1 cellular context compared by ENCODE assay signal in the genomic region with DNA sequence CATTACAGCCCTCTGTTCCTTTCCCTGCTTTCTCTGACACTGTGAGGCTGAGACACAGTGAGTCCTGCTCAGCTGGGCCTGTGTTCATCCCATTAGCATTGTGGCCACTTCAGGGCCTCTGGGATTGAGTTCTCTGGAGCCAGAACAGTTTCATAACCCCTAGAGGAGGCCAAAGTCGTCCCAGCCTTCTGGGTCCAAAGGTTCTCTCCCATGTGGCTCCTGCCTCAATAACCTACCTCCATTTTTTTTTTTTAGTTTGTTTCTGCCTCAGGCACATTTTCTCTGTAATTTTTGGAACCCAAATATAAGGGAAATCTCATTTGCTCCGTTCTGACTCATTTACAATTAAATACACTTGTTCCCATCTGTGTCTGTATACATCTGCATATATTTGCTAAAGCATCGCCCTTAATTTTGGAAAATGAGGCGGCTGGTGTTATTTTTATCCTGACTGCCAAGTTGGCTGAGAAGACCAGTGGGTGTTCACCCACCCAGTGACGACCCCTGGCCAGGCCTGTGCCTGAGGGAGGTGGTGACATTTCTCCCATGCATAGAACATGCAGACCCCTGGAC.
A peak's percentile ranks its signal among the peaks of the same experiment; 100 is the strongest.
TF ChIP-seq lines count a peak whose summit lies in the region.

No MANE protein-coding gene starts in this region.

TF ChIP-seq in HepG2, 621 proteins besides CTCF, POLR2A, EP300 and RAD21 (continued from another document and continues in another):
- TF ChIP-seq, protein P1, sequence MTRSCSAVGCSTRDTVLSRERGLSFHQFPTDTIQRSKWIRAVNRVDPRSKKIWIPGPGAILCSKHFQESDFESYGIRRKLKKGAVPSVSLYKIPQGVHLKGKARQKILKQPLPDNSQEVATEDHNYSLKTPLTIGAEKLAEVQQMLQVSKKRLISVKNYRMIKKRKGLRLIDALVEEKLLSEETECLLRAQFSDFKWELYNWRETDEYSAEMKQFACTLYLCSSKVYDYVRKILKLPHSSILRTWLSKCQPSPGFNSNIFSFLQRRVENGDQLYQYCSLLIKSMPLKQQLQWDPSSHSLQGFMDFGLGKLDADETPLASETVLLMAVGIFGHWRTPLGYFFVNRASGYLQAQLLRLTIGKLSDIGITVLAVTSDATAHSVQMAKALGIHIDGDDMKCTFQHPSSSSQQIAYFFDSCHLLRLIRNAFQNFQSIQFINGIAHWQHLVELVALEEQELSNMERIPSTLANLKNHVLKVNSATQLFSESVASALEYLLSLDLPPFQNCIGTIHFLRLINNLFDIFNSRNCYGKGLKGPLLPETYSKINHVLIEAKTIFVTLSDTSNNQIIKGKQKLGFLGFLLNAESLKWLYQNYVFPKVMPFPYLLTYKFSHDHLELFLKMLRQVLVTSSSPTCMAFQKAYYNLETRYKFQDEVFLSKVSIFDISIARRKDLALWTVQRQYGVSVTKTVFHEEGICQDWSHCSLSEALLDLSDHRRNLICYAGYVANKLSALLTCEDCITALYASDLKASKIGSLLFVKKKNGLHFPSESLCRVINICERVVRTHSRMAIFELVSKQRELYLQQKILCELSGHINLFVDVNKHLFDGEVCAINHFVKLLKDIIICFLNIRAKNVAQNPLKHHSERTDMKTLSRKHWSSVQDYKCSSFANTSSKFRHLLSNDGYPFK (CRISPR knock-in tag; IDR thresholded peaks at IDR 0.05; ENCODE audit: borderline replicate concordance): peak; percentile 53; the same call in 1 of the 2 replicates
- 0 out of 2 replicates have a peak, but pooled peaks have one; percentile 18 for TF ChIP-seq SIX1 (CRISPR knock-in tag; IDR thresholded peaks at IDR 0.05; ENCODE audit: borderline replicate concordance)
- TF ChIP-seq HMG20A (CRISPR knock-in tag; IDR thresholded peaks at IDR 0.05; ENCODE audit: borderline replicate concordance): 0 out of 2 replicates have a peak, but pooled peaks have one; percentile 7
- TF ChIP-seq ZNF430 (CRISPR knock-in tag; IDR thresholded peaks at IDR 0.05): peak; percentile 32; the same call in 1 of the 2 replicates
- TF ChIP-seq ZNF552 (CRISPR knock-in tag; IDR thresholded peaks at IDR 0.05; ENCODE audit: borderline replicate concordance): no peak
- TF ChIP-seq, protein P2, sequence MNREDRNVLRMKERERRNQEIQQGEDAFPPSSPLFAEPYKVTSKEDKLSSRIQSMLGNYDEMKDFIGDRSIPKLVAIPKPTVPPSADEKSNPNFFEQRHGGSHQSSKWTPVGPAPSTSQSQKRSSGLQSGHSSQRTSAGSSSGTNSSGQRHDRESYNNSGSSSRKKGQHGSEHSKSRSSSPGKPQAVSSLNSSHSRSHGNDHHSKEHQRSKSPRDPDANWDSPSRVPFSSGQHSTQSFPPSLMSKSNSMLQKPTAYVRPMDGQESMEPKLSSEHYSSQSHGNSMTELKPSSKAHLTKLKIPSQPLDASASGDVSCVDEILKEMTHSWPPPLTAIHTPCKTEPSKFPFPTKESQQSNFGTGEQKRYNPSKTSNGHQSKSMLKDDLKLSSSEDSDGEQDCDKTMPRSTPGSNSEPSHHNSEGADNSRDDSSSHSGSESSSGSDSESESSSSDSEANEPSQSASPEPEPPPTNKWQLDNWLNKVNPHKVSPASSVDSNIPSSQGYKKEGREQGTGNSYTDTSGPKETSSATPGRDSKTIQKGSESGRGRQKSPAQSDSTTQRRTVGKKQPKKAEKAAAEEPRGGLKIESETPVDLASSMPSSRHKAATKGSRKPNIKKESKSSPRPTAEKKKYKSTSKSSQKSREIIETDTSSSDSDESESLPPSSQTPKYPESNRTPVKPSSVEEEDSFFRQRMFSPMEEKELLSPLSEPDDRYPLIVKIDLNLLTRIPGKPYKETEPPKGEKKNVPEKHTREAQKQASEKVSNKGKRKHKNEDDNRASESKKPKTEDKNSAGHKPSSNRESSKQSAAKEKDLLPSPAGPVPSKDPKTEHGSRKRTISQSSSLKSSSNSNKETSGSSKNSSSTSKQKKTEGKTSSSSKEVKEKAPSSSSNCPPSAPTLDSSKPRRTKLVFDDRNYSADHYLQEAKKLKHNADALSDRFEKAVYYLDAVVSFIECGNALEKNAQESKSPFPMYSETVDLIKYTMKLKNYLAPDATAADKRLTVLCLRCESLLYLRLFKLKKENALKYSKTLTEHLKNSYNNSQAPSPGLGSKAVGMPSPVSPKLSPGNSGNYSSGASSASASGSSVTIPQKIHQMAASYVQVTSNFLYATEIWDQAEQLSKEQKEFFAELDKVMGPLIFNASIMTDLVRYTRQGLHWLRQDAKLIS (CRISPR knock-in tag; IDR thresholded peaks at IDR 0.05): no peak
- TF ChIP-seq TBX3 (IDR thresholded peaks at IDR 0.05; ENCODE audit: borderline replicate concordance): no peak
- TF ChIP-seq, protein P3, sequence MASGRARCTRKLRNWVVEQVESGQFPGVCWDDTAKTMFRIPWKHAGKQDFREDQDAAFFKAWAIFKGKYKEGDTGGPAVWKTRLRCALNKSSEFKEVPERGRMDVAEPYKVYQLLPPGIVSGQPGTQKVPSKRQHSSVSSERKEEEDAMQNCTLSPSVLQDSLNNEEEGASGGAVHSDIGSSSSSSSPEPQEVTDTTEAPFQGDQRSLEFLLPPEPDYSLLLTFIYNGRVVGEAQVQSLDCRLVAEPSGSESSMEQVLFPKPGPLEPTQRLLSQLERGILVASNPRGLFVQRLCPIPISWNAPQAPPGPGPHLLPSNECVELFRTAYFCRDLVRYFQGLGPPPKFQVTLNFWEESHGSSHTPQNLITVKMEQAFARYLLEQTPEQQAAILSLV (CRISPR knock-in tag; IDR thresholded peaks at IDR 0.05; ENCODE audit: borderline replicate concordance): no peak
- TF ChIP-seq, protein P4, sequence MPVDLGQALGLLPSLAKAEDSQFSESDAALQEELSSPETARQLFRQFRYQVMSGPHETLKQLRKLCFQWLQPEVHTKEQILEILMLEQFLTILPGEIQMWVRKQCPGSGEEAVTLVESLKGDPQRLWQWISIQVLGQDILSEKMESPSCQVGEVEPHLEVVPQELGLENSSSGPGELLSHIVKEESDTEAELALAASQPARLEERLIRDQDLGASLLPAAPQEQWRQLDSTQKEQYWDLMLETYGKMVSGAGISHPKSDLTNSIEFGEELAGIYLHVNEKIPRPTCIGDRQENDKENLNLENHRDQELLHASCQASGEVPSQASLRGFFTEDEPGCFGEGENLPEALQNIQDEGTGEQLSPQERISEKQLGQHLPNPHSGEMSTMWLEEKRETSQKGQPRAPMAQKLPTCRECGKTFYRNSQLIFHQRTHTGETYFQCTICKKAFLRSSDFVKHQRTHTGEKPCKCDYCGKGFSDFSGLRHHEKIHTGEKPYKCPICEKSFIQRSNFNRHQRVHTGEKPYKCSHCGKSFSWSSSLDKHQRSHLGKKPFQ (CRISPR knock-in tag; IDR thresholded peaks at IDR 0.05; ENCODE audit: insufficient replicate concordance): no peak
- TF ChIP-seq, protein P5, sequence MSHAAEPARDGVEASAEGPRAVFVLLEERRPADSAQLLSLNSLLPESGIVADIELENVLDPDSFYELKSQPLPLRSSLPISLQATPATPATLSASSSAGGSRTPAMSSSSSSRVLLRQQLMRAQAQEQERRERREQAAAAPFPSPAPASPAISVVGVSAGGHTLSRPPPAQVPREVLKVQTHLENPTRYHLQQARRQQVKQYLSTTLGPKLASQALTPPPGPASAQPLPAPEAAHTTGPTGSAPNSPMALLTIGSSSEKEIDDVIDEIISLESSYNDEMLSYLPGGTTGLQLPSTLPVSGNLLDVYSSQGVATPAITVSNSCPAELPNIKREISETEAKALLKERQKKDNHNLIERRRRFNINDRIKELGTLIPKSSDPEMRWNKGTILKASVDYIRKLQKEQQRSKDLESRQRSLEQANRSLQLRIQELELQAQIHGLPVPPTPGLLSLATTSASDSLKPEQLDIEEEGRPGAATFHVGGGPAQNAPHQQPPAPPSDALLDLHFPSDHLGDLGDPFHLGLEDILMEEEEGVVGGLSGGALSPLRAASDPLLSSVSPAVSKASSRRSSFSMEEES (CRISPR knock-in tag; IDR thresholded peaks at IDR 0.05): peak; percentile 44; the same call in 1 of the 2 replicates
- no peak for TF ChIP-seq SRSF1 (optimal IDR thresholded peaks at IDR 0.05; ENCODE audit: low read depth, low read length)
- TF ChIP-seq, protein P6, sequence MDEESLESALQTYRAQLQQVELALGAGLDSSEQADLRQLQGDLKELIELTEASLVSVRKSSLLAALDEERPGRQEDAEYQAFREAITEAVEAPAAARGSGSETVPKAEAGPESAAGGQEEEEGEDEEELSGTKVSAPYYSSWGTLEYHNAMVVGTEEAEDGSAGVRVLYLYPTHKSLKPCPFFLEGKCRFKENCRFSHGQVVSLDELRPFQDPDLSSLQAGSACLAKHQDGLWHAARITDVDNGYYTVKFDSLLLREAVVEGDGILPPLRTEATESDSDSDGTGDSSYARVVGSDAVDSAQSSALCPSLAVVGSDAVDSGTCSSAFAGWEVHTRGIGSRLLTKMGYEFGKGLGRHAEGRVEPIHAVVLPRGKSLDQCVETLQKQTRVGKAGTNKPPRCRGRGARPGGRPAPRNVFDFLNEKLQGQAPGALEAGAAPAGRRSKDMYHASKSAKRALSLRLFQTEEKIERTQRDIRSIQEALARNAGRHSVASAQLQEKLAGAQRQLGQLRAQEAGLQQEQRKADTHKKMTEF (CRISPR knock-in tag; IDR thresholded peaks at IDR 0.05): peak; percentile 73; the same call in 1 of the 2 replicates
- TF ChIP-seq, protein P7, sequence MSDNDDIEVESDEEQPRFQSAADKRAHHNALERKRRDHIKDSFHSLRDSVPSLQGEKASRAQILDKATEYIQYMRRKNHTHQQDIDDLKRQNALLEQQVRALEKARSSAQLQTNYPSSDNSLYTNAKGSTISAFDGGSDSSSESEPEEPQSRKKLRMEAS (IDR thresholded peaks at IDR 0.05): peak; percentile 87
- 0 out of 2 replicates have a peak, but pooled peaks have one; percentile 29 for TF ChIP-seq SNAPC2 (CRISPR knock-in tag; IDR thresholded peaks at IDR 0.05)
- TF ChIP-seq ZNF7 (CRISPR knock-in tag; IDR thresholded peaks at IDR 0.05): no peak
- TF ChIP-seq, protein P8, sequence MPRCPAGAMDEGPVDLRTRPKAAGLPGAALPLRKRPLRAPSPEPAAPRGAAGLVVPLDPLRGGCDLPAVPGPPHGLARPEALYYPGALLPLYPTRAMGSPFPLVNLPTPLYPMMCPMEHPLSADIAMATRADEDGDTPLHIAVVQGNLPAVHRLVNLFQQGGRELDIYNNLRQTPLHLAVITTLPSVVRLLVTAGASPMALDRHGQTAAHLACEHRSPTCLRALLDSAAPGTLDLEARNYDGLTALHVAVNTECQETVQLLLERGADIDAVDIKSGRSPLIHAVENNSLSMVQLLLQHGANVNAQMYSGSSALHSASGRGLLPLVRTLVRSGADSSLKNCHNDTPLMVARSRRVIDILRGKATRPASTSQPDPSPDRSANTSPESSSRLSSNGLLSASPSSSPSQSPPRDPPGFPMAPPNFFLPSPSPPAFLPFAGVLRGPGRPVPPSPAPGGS (CRISPR knock-in tag; IDR thresholded peaks at IDR 0.05): no peak
- TF ChIP-seq, protein P9, sequence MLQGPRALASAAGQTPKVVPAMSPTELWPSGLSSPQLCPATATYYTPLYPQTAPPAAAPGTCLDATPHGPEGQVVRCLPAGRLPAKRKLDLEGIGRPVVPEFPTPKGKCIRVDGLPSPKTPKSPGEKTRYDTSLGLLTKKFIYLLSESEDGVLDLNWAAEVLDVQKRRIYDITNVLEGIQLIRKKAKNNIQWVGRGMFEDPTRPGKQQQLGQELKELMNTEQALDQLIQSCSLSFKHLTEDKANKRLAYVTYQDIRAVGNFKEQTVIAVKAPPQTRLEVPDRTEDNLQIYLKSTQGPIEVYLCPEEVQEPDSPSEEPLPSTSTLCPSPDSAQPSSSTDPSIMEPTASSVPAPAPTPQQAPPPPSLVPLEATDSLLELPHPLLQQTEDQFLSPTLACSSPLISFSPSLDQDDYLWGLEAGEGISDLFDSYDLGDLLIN (CRISPR knock-in tag; IDR thresholded peaks at IDR 0.05; ENCODE audit: borderline replicate concordance): no peak
- no peak for TF ChIP-seq FOXK1 (CRISPR knock-in tag; IDR thresholded peaks at IDR 0.05; ENCODE audit: borderline replicate concordance, low read depth)
- peak; percentile 81 for TF ChIP-seq ZFX (CRISPR knock-in tag; IDR thresholded peaks at IDR 0.05; ENCODE audit: low read depth)
- TF ChIP-seq, protein P10, sequence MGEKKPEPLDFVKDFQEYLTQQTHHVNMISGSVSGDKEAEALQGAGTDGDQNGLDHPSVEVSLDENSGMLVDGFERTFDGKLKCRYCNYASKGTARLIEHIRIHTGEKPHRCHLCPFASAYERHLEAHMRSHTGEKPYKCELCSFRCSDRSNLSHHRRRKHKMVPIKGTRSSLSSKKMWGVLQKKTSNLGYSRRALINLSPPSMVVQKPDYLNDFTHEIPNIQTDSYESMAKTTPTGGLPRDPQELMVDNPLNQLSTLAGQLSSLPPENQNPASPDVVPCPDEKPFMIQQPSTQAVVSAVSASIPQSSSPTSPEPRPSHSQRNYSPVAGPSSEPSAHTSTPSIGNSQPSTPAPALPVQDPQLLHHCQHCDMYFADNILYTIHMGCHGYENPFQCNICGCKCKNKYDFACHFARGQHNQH (CRISPR knock-in tag; IDR thresholded peaks at IDR 0.05): peak; percentile 20; the same call in 1 of the 2 replicates
- TF ChIP-seq, protein P11, sequence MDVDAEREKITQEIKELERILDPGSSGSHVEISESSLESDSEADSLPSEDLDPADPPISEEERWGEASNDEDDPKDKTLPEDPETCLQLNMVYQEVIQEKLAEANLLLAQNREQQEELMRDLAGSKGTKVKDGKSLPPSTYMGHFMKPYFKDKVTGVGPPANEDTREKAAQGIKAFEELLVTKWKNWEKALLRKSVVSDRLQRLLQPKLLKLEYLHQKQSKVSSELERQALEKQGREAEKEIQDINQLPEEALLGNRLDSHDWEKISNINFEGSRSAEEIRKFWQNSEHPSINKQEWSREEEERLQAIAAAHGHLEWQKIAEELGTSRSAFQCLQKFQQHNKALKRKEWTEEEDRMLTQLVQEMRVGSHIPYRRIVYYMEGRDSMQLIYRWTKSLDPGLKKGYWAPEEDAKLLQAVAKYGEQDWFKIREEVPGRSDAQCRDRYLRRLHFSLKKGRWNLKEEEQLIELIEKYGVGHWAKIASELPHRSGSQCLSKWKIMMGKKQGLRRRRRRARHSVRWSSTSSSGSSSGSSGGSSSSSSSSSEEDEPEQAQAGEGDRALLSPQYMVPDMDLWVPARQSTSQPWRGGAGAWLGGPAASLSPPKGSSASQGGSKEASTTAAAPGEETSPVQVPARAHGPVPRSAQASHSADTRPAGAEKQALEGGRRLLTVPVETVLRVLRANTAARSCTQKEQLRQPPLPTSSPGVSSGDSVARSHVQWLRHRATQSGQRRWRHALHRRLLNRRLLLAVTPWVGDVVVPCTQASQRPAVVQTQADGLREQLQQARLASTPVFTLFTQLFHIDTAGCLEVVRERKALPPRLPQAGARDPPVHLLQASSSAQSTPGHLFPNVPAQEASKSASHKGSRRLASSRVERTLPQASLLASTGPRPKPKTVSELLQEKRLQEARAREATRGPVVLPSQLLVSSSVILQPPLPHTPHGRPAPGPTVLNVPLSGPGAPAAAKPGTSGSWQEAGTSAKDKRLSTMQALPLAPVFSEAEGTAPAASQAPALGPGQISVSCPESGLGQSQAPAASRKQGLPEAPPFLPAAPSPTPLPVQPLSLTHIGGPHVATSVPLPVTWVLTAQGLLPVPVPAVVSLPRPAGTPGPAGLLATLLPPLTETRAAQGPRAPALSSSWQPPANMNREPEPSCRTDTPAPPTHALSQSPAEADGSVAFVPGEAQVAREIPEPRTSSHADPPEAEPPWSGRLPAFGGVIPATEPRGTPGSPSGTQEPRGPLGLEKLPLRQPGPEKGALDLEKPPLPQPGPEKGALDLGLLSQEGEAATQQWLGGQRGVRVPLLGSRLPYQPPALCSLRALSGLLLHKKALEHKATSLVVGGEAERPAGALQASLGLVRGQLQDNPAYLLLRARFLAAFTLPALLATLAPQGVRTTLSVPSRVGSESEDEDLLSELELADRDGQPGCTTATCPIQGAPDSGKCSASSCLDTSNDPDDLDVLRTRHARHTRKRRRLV (CRISPR knock-in tag; IDR thresholded peaks at IDR 0.05): peak; percentile 59; the same call in 1 of the 2 replicates
- no peak for TF ChIP-seq MAZ (IDR thresholded peaks at IDR 0.05; ENCODE audit: borderline replicate concordance, low read depth, low read length)
- 0 out of 2 replicates have a peak, but pooled peaks have one; percentile 16 for TF ChIP-seq MAZ (CRISPR knock-in tag; IDR thresholded peaks at IDR 0.05; ENCODE audit: low read depth)
- TF ChIP-seq ZNF878 (CRISPR knock-in tag; IDR thresholded peaks at IDR 0.05): no peak
- no peak for TF ChIP-seq ELF1 (CRISPR knock-in tag; IDR thresholded peaks at IDR 0.05)
- no peak for TF ChIP-seq ZC3H13 (CRISPR knock-in tag; IDR thresholded peaks at IDR 0.05)
- 0 out of 2 replicates have a peak, but pooled peaks have one; percentile 18 for TF ChIP-seq MEF2D (CRISPR knock-in tag; IDR thresholded peaks at IDR 0.05)
